11 cellular contexts compared by ENCODE assay signal in genomic region chr4:184818216-184818564, GRCh38. TPM values are rescaled to one million over a fixed set of nuclear protein-coding genes. Genes with fewer than 3 reads are reported as not detected.
DNase-seq lines count a peak whose midpoint lies in the region; ATAC-seq and TF ChIP-seq lines count a peak whose summit lies in the region.
"Had no signal": no experiment of that assay in that cellular context is flagged by ENCODE, and none has a peak within 500 bp of the region (broad histone marks: within the 10 kb centered on the region; RNA-seq: fewer than 3 reads in every experiment).

No MANE protein-coding gene starts in this region.

- no peaks in the 10 kb centered on the region for H3K27me3 ChIP-seq in gastrocnemius medialis
- H3K27me3 ChIP-seq in H7 (ENCODE audit: control insufficient read depth, insufficient read depth, low read length), result peaks cover 4% of the 10 kb centered on the region; the same call in 1 of the 2 replicates

- TF ChIP-seq CTCF in gastrocnemius medialis (IDR thresholded peaks at IDR 0.05 in 4 of 5, conservative IDR thresholded peaks at IDR 0.05 in 1 of 5), result no peak

- no peak for DNase-seq in activated naive CD8-positive, alpha-beta T cell treated with anti-CD3 and anti-CD28 coated beads, Interleukin-2, amount 10 ng/mL, durations not matched to agents 7 days and 5 days
- no peak for DNase-seq in activated naive CD8-positive, alpha-beta T cell treated with anti-CD3 and anti-CD28 coated beads for 36 hours
- DNase-seq in gastrocnemius medialis, result no peak
- DNase-seq in hepatic stellate cell (ENCODE audit: low spot score), result no peak
- no peak for DNase-seq in H7
- DNase-seq in NOMO-1 (lab: John Stamatoyannopoulos, UW; ENCODE audit: unreplicated experiment in 2 of 2), result no peak
- DNase-seq: AML-193, NCI-H510A treated with DMSO at 0.1 percent for 48 hours, nephron progenitor cell had no signal

- peak overlapping the region; percentile 97 to 100 (median 98) for H3K27ac ChIP-seq in gastrocnemius medialis

- peaks cover 42% of the 10 kb centered on the region for H3K4me1 Mint-ChIP-seq in activated naive CD8-positive, alpha-beta T cell treated with anti-CD3 and anti-CD28 coated beads, Interleukin-2, amount 10 ng/mL, durations not matched to agents 7 days and 5 days
- peaks cover 48% of the 10 kb centered on the region for H3K4me1 Mint-ChIP-seq in activated naive CD8-positive, alpha-beta T cell treated with anti-CD3 and anti-CD28 coated beads for 36 hours

- peak overlapping the region; percentile 12 for H3K4me3 Mint-ChIP-seq in activated naive CD8-positive, alpha-beta T cell treated with anti-CD3 and anti-CD28 coated beads, Interleukin-2, amount 10 ng/mL, durations not matched to agents 7 days and 5 days
- no peak overlapping the region for H3K4me3 Mint-ChIP-seq in activated naive CD8-positive, alpha-beta T cell treated with anti-CD3 and anti-CD28 coated beads for 36 hours
- H3K4me3 Mint-ChIP-seq: nephron progenitor cell had no signal

- H3K27me3 Mint-ChIP-seq in activated naive CD8-positive, alpha-beta T cell treated with anti-CD3 and anti-CD28 coated beads, Interleukin-2, amount 10 ng/mL, durations not matched to agents 7 days and 5 days, result no peaks in the 10 kb centered on the region
- no peaks in the 10 kb centered on the region for H3K27me3 Mint-ChIP-seq in activated naive CD8-positive, alpha-beta T cell treated with anti-CD3 and anti-CD28 coated beads for 36 hours

- in situ Hi-C loops in gastrocnemius medialis (cut with MboI; ENCODE audit: low sequenced_read_pairs in 4 of 4), result loop anchor here in 1 of 4 donors (10.0 to 25.0 kb wide), 2 partner anchors 63 to 769 kb away; no protein-coding TSS in a partner anchor

- no peak for TF ChIP-seq POLR2A in gastrocnemius medialis (IDR thresholded peaks at IDR 0.05)

- POLR2A ChIA-PET in activated naive CD8-positive, alpha-beta T cell treated with anti-CD3 and anti-CD28 coated beads, Interleukin-2, amount 10 ng/mL, durations not matched to agents 7 days and 5 days (lab: Charles Lee), result no interaction called here

- no peaks in the 10 kb centered on the region for H3K9me3 Mint-ChIP-seq in activated naive CD8-positive, alpha-beta T cell treated with anti-CD3 and anti-CD28 coated beads, Interleukin-2, amount 10 ng/mL, durations not matched to agents 7 days and 5 days
- H3K9me3 Mint-ChIP-seq in activated naive CD8-positive, alpha-beta T cell treated with anti-CD3 and anti-CD28 coated beads for 36 hours, result no peaks in the 10 kb centered on the region
- H3K9me3 Mint-ChIP-seq: nephron progenitor cell had no signal

- peak overlapping the region; percentile 4 for H3K27ac Mint-ChIP-seq in activated naive CD8-positive, alpha-beta T cell treated with anti-CD3 and anti-CD28 coated beads, Interleukin-2, amount 10 ng/mL, durations not matched to agents 7 days and 5 days
- no peak overlapping the region for H3K27ac Mint-ChIP-seq in activated naive CD8-positive, alpha-beta T cell treated with anti-CD3 and anti-CD28 coated beads for 36 hours
- H3K27ac Mint-ChIP-seq: nephron progenitor cell had no signal

- intact Hi-C loops in gastrocnemius medialis (cut with DNase I; ENCODE audit: low total_unique reads), result loop anchor here (5.0 to 10.0 kb wide), 4 partner anchors 324 to 757 kb away; partner anchors contain the start of gene SLC25A4

- peak; percentile 29 for ATAC-seq in activated naive CD8-positive, alpha-beta T cell treated with anti-CD3 and anti-CD28 coated beads, Interleukin-2, amount 10 ng/mL, durations not matched to agents 7 days and 5 days (ENCODE audit: low read depth)
- ATAC-seq in GM21381 (IDR thresholded peaks at IDR 0.05; ENCODE audit: unreplicated experiment) (peak; percentile 44), HG03175 (IDR thresholded peaks at IDR 0.05; ENCODE audit: unreplicated experiment) (peak; percentile 17), gastrocnemius medialis (no peak)

- H3K36me3 Mint-ChIP-seq in activated naive CD8-positive, alpha-beta T cell treated with anti-CD3 and anti-CD28 coated beads, Interleukin-2, amount 10 ng/mL, durations not matched to agents 7 days and 5 days, result no peaks in the 10 kb centered on the region
- H3K36me3 Mint-ChIP-seq in activated naive CD8-positive, alpha-beta T cell treated with anti-CD3 and anti-CD28 coated beads for 36 hours, result peaks cover 2% of the 10 kb centered on the region

- H3K4me3 ChIP-seq in gastrocnemius medialis (peak overlapping the region in 3 of 4 donors; percentile 2 to 13 (median 8)), H7 (ENCODE audit: insufficient read depth, low read depth, low read length) (no peak overlapping the region)

- H3K36me3 ChIP-seq in gastrocnemius medialis (no peaks in the 10 kb centered on the region), H7 (replicated peaks; ENCODE audit: control insufficient read depth, insufficient read depth, low read length) (no peaks in the 10 kb centered on the region)

- peaks cover 75 to 87% of the 10 kb centered on the region in 2 donors for H3K4me1 ChIP-seq in gastrocnemius medialis

- H3K9me3 ChIP-seq in gastrocnemius medialis, result no peaks in the 10 kb centered on the region

RNA-seq across cellular contexts. Expression of gene ACSL1, which starts 7.6 kb away (rescaled TPM):
- 10 to 100 TPM; 10.9 to 12.4 TPM for total RNA-seq in activated naive CD8-positive, alpha-beta T cell treated with anti-CD3 and anti-CD28 coated beads, Interleukin-2, amount 10 ng/mL, durations not matched to agents 7 days and 5 days
- total RNA-seq in activated naive CD8-positive, alpha-beta T cell treated with anti-CD3 and anti-CD28 coated beads for 36 hours, result 10 to 100 TPM; 15.0 to 15.9 TPM
- total RNA-seq in gastrocnemius medialis, result 1,000 to 10,000 TPM in 3 of 4 donors, 100 to 1,000 TPM in 1; 591 to 2,181 (median 1,316) TPM
- total RNA-seq in H7 (2014; rRNA removed; shearing (Covaris generic)), result 3.2 and 3.5 TPM in 2 replicates

Comparison
In these comparisons a context has a peak if more than half of its experiments do, and no peak if none do; other contexts are left out.
1. ATAC-seq: peak in activated naive CD8-positive, alpha-beta T cell treated with anti-CD3 and anti-CD28 coated beads, Interleukin-2, amount 10 ng/mL, durations not matched to agents 7 days and 5 days (single experiment), GM21381 (single experiment) and HG03175 (single experiment); none in gastrocnemius medialis (0 of 2).
2. RNA of gene ACSL1, which starts 7.6 kb away (total RNA-seq): 591 to 2,181 TPM in gastrocnemius medialis; 15.0 to 15.9 TPM in activated naive CD8-positive, alpha-beta T cell treated with anti-CD3 and anti-CD28 coated beads for 36 hours, 10.9 to 12.4 TPM in activated naive CD8-positive, alpha-beta T cell treated with anti-CD3 and anti-CD28 coated beads, Interleukin-2, amount 10 ng/mL, durations not matched to agents 7 days and 5 days and 3.2 to 3.5 TPM in H7; every median in the first group is over 10 times any median in the second.